In the genomic region with DNA sequence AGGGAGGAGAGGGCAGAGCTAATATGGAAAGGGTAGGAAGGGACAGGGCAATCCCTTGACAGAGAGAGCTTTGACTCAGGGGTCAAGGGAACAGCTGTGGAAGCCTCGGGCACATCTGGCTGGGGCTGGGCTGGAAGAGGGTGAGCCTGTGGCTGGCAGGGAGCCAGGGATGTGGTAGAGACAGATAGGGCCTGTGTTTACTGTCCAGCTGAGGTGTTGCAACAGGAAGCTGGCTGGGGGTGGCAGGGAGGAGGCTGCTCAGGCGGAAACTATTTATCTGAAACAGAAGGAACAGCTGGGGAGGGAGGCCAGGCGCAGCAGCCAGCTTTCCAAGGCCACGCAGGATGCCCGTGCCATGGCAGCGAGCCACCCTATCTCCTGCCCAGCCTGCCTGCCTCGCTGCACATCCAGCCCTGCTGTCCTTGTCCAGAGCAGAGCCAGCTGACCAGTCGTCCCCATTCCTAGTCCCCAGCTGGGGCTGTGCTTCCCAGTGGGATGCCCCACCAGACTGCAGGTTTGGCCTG, we compare ENCODE assay signal across 8 cellular contexts.
DNase-seq lines count a peak whose midpoint lies in the region; FAIRE-seq and TF ChIP-seq lines count a peak whose summit lies in the region.

No MANE protein-coding gene starts in this region.

- DNase-seq in GM12865 (ENCODE audit: low read depth) (peak; percentile 7), NOMO-1 treated with DMSO at 0.1 percent for 48 hours (lab: John Stamatoyannopoulos, UW; ENCODE audit: unreplicated experiment) (peak; percentile 68), endothelial cell of umbilical vein (ENCODE audit: low read depth, low spot score) (peak; percentile 43), myocyte (ENCODE audit: low read depth) (peak; percentile 96), iPS-NIHi7 (ENCODE audit: extremely low spot score) (no peak), NCI-H1417 treated with DMSO at 0.1 percent for 48 hours (lab: John Stamatoyannopoulos, UW) (no peak)
- DNase-seq in stimulated activated CD4-positive, alpha-beta T cell treated with anti-CD3 and anti-CD28 coated beads, Interleukin-4, amount 100 ng/mL, for 24 hours = no peak
- no peak for DNase-seq in central memory CD4-positive, alpha-beta T cell

- H2AFZ ChIP-seq in endothelial cell of umbilical vein (ENCODE audit: low read depth, low read length) = no peak overlapping the region

- no peaks in the 10 kb centered on the region for H3K79me2 ChIP-seq in endothelial cell of umbilical vein (ENCODE audit: control insufficient read depth, insufficient read depth, low read length)

- H3K36me3 ChIP-seq in endothelial cell of umbilical vein (ENCODE audit: control insufficient read depth in 2 of 2, extremely low read depth in 1 of 2, insufficient read depth in 2 of 2, low read length in 2 of 2) = no peaks in the 10 kb centered on the region

- CTCF ChIA-PET in endothelial cell of umbilical vein (lab: Charles Lee) = interaction anchor here (1.1 to 1.2 kb wide), 2 partner anchors 11 to 41 kb away, joined by 3 to 4 read pairs; no protein-coding TSS in a partner anchor

- TF ChIP-seq CTCF in GM12865 (IDR thresholded peaks at IDR 0.05; ENCODE audit: insufficient read depth, low read depth, low read length, missing control alignments) (no peak), endothelial cell of umbilical vein (IDR thresholded peaks at IDR 0.05; ENCODE audit: extremely low read depth in 1 of 2, insufficient read depth in 1 of 2, low read depth in 1 of 2, low read length in 2 of 2) (no peak)

- dilution Hi-C loops in endothelial cell of umbilical vein (cut with MboI; ENCODE audit: extremely low pct_ligation_motif_present, low sequenced_read_pairs) = no loop called here

- no peak overlapping the region for H3K4me2 ChIP-seq in endothelial cell of umbilical vein (ENCODE audit: insufficient read depth, low read length)

- H3K9me3 ChIP-seq in endothelial cell of umbilical vein (replicated peaks; ENCODE audit: control insufficient read depth, insufficient read depth, low read length) = no peaks in the 10 kb centered on the region

- H3K27ac ChIP-seq in endothelial cell of umbilical vein (ENCODE audit: insufficient read depth, low read depth, low read length) = no peak overlapping the region

- TF ChIP-seq POLR2A in endothelial cell of umbilical vein (IDR thresholded peaks at IDR 0.05; ENCODE audit: low read depth, low read length) = no peak

- H3K27me3 ChIP-seq in endothelial cell of umbilical vein (ENCODE audit: control insufficient read depth in 2 of 2, insufficient read depth in 2 of 2, low read length in 2 of 2) = no peaks in the 10 kb centered on the region

- H3K4me3 ChIP-seq in GM12865 (ENCODE audit: low read depth, low read length) (no peak overlapping the region), endothelial cell of umbilical vein (replicated peaks in 1 of 3; ENCODE audit: insufficient read depth in 1 of 3, low read depth in 1 of 3, low read length in 3 of 3) (no peak overlapping the region)

- intact Hi-C loops in endothelial cell of umbilical vein (cut with micrococcal nuclease) = no loop called here

- H3K9ac ChIP-seq in endothelial cell of umbilical vein (replicated peaks; ENCODE audit: extremely low read depth, insufficient read depth, low read length) = no peak overlapping the region

- no TSS peak for BruUV-seq in endothelial cell of umbilical vein (replicated peaks; lab: Mats Ljungman, UMichigan)

- POLR2A ChIA-PET in endothelial cell of umbilical vein (lab: Charles Lee) = no interaction called here

- H3K4me1 ChIP-seq in endothelial cell of umbilical vein (ENCODE audit: control insufficient read depth, extremely low read depth, insufficient read depth, low read length) = peaks cover 33% of the 10 kb centered on the region

- peak; percentile 61 for FAIRE-seq in endothelial cell of umbilical vein (lab: Jason Lieb, UNC)

- no peaks in the 10 kb centered on the region for H4K20me1 ChIP-seq in endothelial cell of umbilical vein (replicated peaks; ENCODE audit: control insufficient read depth, extremely low read depth, insufficient read depth, low read length)

- no peaks in the 10 kb centered on the region for H3K9me1 ChIP-seq in endothelial cell of umbilical vein (replicated peaks; ENCODE audit: control insufficient read depth, extremely low read depth, insufficient read depth, low read length)

TF ChIP-seq in endothelial cell of umbilical vein, 7 proteins besides CTCF, POLR2A, EP300 and RAD21:
- TF ChIP-seq MYC (IDR thresholded peaks at IDR 0.05; ENCODE audit: low read depth, low read length) (no peak), JUN (IDR thresholded peaks at IDR 0.05; ENCODE audit: borderline replicate concordance, insufficient read depth, insufficient read length, low read depth) (no peak), POLR2AphosphoS5 (IDR thresholded peaks at IDR 0.05; ENCODE audit: insufficient read depth, low read depth, low read length) (peak; percentile 64), GATA2 (IDR thresholded peaks at IDR 0.05; ENCODE audit: insufficient read depth, insufficient read length, low read depth, low read length) (peak; percentile 29), EZH2 (IDR thresholded peaks at IDR 0.05; ENCODE audit: borderline replicate concordance, low read depth, low read length, severe bottlenecking) (no peak)
- TF ChIP-seq, protein P1, sequence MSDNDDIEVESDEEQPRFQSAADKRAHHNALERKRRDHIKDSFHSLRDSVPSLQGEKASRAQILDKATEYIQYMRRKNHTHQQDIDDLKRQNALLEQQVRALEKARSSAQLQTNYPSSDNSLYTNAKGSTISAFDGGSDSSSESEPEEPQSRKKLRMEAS (IDR thresholded peaks at IDR 0.05; ENCODE audit: insufficient read depth, insufficient read length) = no peak
TF ChIP-seq in endothelial cell of umbilical vein: peak in this region for 2.

Comparison
In these comparisons a context has a peak if more than half of its experiments do, and no peak if none do; other contexts are left out.
1. DNase-seq: peak in GM12865 (single experiment), NOMO-1 treated with DMSO at 0.1 percent for 48 hours (single experiment), endothelial cell of umbilical vein (single experiment) and myocyte (single experiment); none in iPS-NIHi7 (single experiment), NCI-H1417 treated with DMSO at 0.1 percent for 48 hours (single experiment), stimulated activated CD4-positive, alpha-beta T cell treated with anti-CD3 and anti-CD28 coated beads, Interleukin-4, amount 100 ng/mL, for 24 hours (single experiment) and central memory CD4-positive, alpha-beta T cell (single experiment).